ENCODE assay signal across 10 cellular contexts in genomic region chr1:2594001-2594640, GRCh38. TPM values are rescaled to one million over a fixed set of nuclear protein-coding genes. Genes with fewer than 3 reads are reported as not detected.
A peak's percentile ranks its signal among the peaks of the same experiment; 100 is the strongest.
DNase-seq lines count a peak whose midpoint lies in the region; ATAC-seq, FAIRE-seq and TF ChIP-seq lines count a peak whose summit lies in the region.
"Had no signal": no experiment of that assay in that cellular context is flagged by ENCODE, and none has a peak within 500 bp of the region (broad histone marks: within the 10 kb centered on the region; RNA-seq: fewer than 3 reads in every experiment).

No MANE protein-coding gene starts in this region.

- no peak for TF ChIP-seq CTCF in cardiac fibroblast (IDR thresholded peaks at IDR 0.05; ENCODE audit: low read depth, low read length)
- TF ChIP-seq CTCF in lung (IDR thresholded peaks at IDR 0.05; ENCODE audit: control extremely low read depth, extremely low read depth), result no peak

- peaks cover 0 to 2% of the 10 kb centered on the region in 2 donors for H3K36me3 ChIP-seq in lung (ENCODE audit: control insufficient read depth in 2 of 2, insufficient read depth in 2 of 2, low read length in 2 of 2)

- H3K27ac ChIP-seq in lung (ENCODE audit: low read depth in 1 of 2, low read length in 1 of 2), result peak overlapping the region in 1 of 2 donors; percentile 19

- peaks cover 0 to 10% of the 10 kb centered on the region in 2 donors for H3K4me1 ChIP-seq in lung (ENCODE audit: control insufficient read depth in 2 of 2, insufficient read depth in 2 of 2, low read length in 2 of 2)

- 29 to 46% methylated on average over 20 of the region's 20 CpGs for WGBS in lung, 2 donors

- peak; percentile 49 for DNase-seq in AG08396 (ENCODE audit: low spot score)
- peak; percentile 25 for DNase-seq in HTR-8/SVneo (ENCODE audit: insufficient read length, low spot score)
- DNase-seq in cardiac fibroblast (ENCODE audit: low read depth in 2 of 2), result peak; percentile 17 to 61
- peak; percentile 53 for DNase-seq in lung (ENCODE audit: low spot score)
- DNase-seq in AG08395 (ENCODE audit: low spot score), result no peak
- DNase-seq in activated CD8-positive, alpha-beta memory T cell treated with anti-CD3 and anti-CD28 coated beads, Interleukin-2, amount 50 U/mL, for 4 hours, result no peak
- DNase-seq in NCI-H146 (lab: John Stamatoyannopoulos, UW), result no peak
- DNase-seq: NCI-H1694; stimulated activated CD4-positive, alpha-beta T cell treated with anti-CD3 and anti-CD28 coated beads, Interleukin-12 subunit alpha, Interleukin-12 subunit beta, amount 100 ng/mL, for 4 hours had no signal

- ATAC-seq in lung (ENCODE audit: insufficient read depth, low FRiP score) (no peak), HG03039 (IDR thresholded peaks at IDR 0.05; ENCODE audit: unreplicated experiment) (no peak)

- FAIRE-seq in HTR-8/SVneo (lab: Jason Lieb, UNC), result no peak

- H3K4me3 ChIP-seq in cardiac fibroblast (replicated peaks in 1 of 2; ENCODE audit: low read depth in 2 of 2, low read length in 2 of 2), result no peak overlapping the region
- no peak overlapping the region for H3K4me3 ChIP-seq in lung

- H3K27me3 ChIP-seq in lung (ENCODE audit: control insufficient read depth, insufficient read depth), result no peaks in the 10 kb centered on the region

- no peaks in the 10 kb centered on the region for H3K9me3 ChIP-seq in lung (ENCODE audit: control insufficient read depth in 2 of 2, insufficient read depth in 1 of 2, low read length in 1 of 2)

RNA-seq across cellular contexts. Expression of gene PRXL2B, which starts 7.5 kb away (rescaled TPM):
- total RNA-seq in lung, result 10 to 100 TPM; 17.8 to 39.8 TPM
- 10 to 100 TPM; 24.9 to 29.0 TPM for polyA plus RNA-seq in lung

RNA-seq across cellular contexts. Expression of gene TNFRSF14, which starts 38.0 kb away (rescaled TPM):
- 100 to 1,000 TPM in 1 of 2 donors, 10 to 100 TPM in 1; 67.4 to 127 TPM for total RNA-seq in lung
- 100 to 1,000 TPM; 191 to 200 TPM for polyA plus RNA-seq in lung

RNA-seq across cellular contexts. Expression of gene MMEL1, which starts 38.7 kb away (rescaled TPM):
- 1 to 10 TPM; 4.0 to 5.9 TPM for total RNA-seq in lung
- 1 to 10 TPM; 6.2 to 8.4 TPM for polyA plus RNA-seq in lung

Comparison
In these comparisons a context has a peak if more than half of its experiments do, and no peak if none do; other contexts are left out.
1. DNase-seq: peak in AG08396 (single experiment), HTR-8/SVneo (single experiment), cardiac fibroblast (2 of 2) and lung (single experiment); none in AG08395 (single experiment), activated CD8-positive, alpha-beta memory T cell treated with anti-CD3 and anti-CD28 coated beads, Interleukin-2, amount 50 U/mL, for 4 hours (single experiment) and NCI-H146 (single experiment).